In genomic region chr3:197733042-197733441, GRCh38 we compare ENCODE assay signal across 22 cellular contexts.
"Had no signal": no experiment of that assay in that cellular context is flagged by ENCODE, and none has a peak within 500 bp of the region (broad histone marks: within the 10 kb centered on the region; RNA-seq: fewer than 3 reads in every experiment).

No MANE protein-coding gene starts in this region.

- H3K9ac ChIP-seq: parathyroid adenoma had no signal

- H3K4me1 ChIP-seq: parathyroid adenoma, prostate gland had no signal

- H3K27ac ChIP-seq: epithelial cell of prostate, esophagus muscularis mucosa, gastrocnemius medialis, heart right ventricle, left ventricle myocardium inferior, parathyroid adenoma, prostate gland, right lobe of liver, stomach, thoracic aorta, transverse colon had no signal

- H3K36me3 ChIP-seq: esophagus muscularis mucosa, gastrocnemius medialis, left ventricle myocardium inferior, prostate gland, right lobe of liver, stomach, thoracic aorta, transverse colon had no signal

- H3K27ac Mint-ChIP-seq: nephron progenitor cell; stimulated activated effector memory CD8-positive, alpha-beta T cell treated with anti-CD3 and anti-CD28 coated beads, Interleukin-12 subunit alpha, Interleukin-12 subunit beta, amount 100 ng/mL, for 72 hours had no signal

- H3K27me3 Mint-ChIP-seq: effector memory CD8-positive, alpha-beta T cell; naive thymus-derived CD4-positive, alpha-beta T cell had no signal

- H2AFZ ChIP-seq: parathyroid adenoma had no signal

- DNase-seq: effector memory CD8-positive, alpha-beta T cell; gastrocnemius medialis; heart right ventricle; hypothalamus; islet precursor cell; left ventricle myocardium inferior; mesendoderm; naive thymus-derived CD4-positive, alpha-beta T cell; nephron progenitor cell; right lobe of liver; stimulated activated CD4-positive, alpha-beta T cell treated with anti-CD3 and anti-CD28 coated beads, Interleukin-4, amount 100 ng/mL, for 1 hour; stimulated activated CD8-positive, alpha-beta memory T cell treated with anti-CD3 and anti-CD28 coated beads, Interleukin-4, amount 100 ng/mL, for 48 hours; stomach; substantia nigra; transverse colon had no signal

- H3K9me3 ChIP-seq: esophagus muscularis mucosa, gastrocnemius medialis, heart right ventricle, left ventricle myocardium inferior, prostate gland, right lobe of liver, stomach, thoracic aorta, transverse colon had no signal

- H3K27me3 ChIP-seq: esophagus muscularis mucosa, gastrocnemius medialis, heart right ventricle, right lobe of liver, stomach, transverse colon had no signal

- H3K4me3 Mint-ChIP-seq: effector memory CD8-positive, alpha-beta T cell; nephron progenitor cell; stimulated activated effector memory CD8-positive, alpha-beta T cell treated with anti-CD3 and anti-CD28 coated beads, Interleukin-12 subunit alpha, Interleukin-12 subunit beta, amount 100 ng/mL, for 72 hours had no signal

- H3K4me3 ChIP-seq: esophagus muscularis mucosa, gastrocnemius medialis, heart right ventricle, left ventricle myocardium inferior, lung, prostate gland, right lobe of liver, stomach, thoracic aorta, transverse colon had no signal

- H3K9me3 Mint-ChIP-seq: effector memory CD8-positive, alpha-beta T cell; naive thymus-derived CD4-positive, alpha-beta T cell; stimulated activated effector memory CD8-positive, alpha-beta T cell treated with anti-CD3 and anti-CD28 coated beads, Interleukin-12 subunit alpha, Interleukin-12 subunit beta, amount 100 ng/mL, for 72 hours had no signal

- ATAC-seq: effector memory CD8-positive, alpha-beta T cell; gastrocnemius medialis; heart right ventricle; naive thymus-derived CD4-positive, alpha-beta T cell; right lobe of liver; stimulated activated effector memory CD8-positive, alpha-beta T cell treated with anti-CD3 and anti-CD28 coated beads, Interleukin-12 subunit alpha, Interleukin-12 subunit beta, amount 100 ng/mL, for 72 hours had no signal
